18 cellular contexts compared by ENCODE assay signal in the genomic region with DNA sequence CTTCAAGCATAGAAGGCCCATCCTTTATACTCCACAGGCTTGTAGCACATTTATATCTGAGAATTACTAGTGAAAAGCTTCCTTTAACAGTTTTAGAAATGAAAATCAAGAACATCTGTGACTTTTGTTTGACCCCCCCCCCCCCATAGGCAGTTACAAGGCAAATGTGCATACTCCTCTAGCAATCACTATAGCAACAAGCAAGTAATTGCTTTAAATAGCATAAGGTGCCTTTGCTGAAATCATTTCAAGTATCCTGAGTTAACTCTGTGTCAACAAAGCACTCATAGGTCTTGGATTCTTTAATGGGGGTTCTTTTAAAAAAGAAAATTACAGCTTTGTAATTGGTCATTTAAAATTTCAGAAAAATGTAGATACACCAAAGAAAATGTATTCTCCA.
"Had no signal": no experiment of that assay in that cellular context is flagged by ENCODE, and none has a peak within 500 bp of the region (broad histone marks: within the 10 kb centered on the region; RNA-seq: fewer than 3 reads in every experiment).

No MANE protein-coding gene starts in this region.

- H3K27ac ChIP-seq: body of pancreas, colonic mucosa, left ventricle myocardium inferior, parathyroid adenoma, tibial artery had no signal

- H3K9me3 ChIP-seq: body of pancreas, colonic mucosa, mucosa of descending colon had no signal

- H3K4me1 ChIP-seq: body of pancreas, colonic mucosa, left ventricle myocardium inferior, parathyroid adenoma, tibial artery had no signal

- H3K36me3 ChIP-seq: colonic mucosa, left ventricle myocardium inferior, tibial artery had no signal

- DNase-seq: activated B cell treated with CpG ODN at 0.5 μM for 24 hours; activated CD4-positive, alpha-beta T cell treated with anti-CD3 and anti-CD28 coated beads, Interleukin-2, amount 10 ng/mL, durations not matched to agents 24 days and 14 days; activated CD8-positive, alpha-beta memory T cell treated with anti-CD3 and anti-CD28 coated beads, Interleukin-2, amount 50 U/mL, for 48 hours; activated gamma-delta T cell; activated T-cell treated with anti-CD3 and anti-CD28 coated beads, Interleukin-2, amount 50 U/mL, for 72 hours; amniotic stem cell; body of pancreas; colonic mucosa; islet precursor cell; left ventricle myocardium inferior; mucosa of descending colon; naive thymus-derived CD4-positive, alpha-beta T cell; stimulated activated CD4-positive, alpha-beta T cell treated with anti-CD3 and anti-CD28 coated beads, Interleukin-12 subunit alpha, Interleukin-12 subunit beta, amount 100 ng/mL, for 4 hours; stimulated activated CD4-positive, alpha-beta T cell treated with anti-CD3 and anti-CD28 coated beads, Interleukin-2, amount 100 ng/mL, for 24 hours; tibial artery had no signal

- ATAC-seq: activated T-cell treated with anti-CD3 and anti-CD28 coated beads, Interleukin-2, amount 50 U/mL, for 72 hours; body of pancreas; esophagus mucosa; mucosa of descending colon; naive thymus-derived CD4-positive, alpha-beta T cell; stimulated activated effector memory CD8-positive, alpha-beta T cell treated with anti-CD3 and anti-CD28 coated beads, Interleukin-12 subunit alpha, Interleukin-12 subunit beta, amount 100 ng/mL, for 72 hours had no signal

- H3K4me3 ChIP-seq: body of pancreas, colonic mucosa, left ventricle myocardium inferior, mucosa of descending colon, tibial artery had no signal

- H3K27me3 ChIP-seq: body of pancreas, colonic mucosa, tibial artery had no signal
